In genomic region chr1:13763264-13763663, GRCh38 we compare ENCODE assay signal across 19 cellular contexts.
A peak's percentile ranks its signal among the peaks of the same experiment; 100 is the strongest.
DNase-seq lines count a peak whose midpoint lies in the region; ATAC-seq and TF ChIP-seq lines count a peak whose summit lies in the region.
"Had no signal": no experiment of that assay in that cellular context is flagged by ENCODE, and none has a peak within 500 bp of the region (broad histone marks: within the 10 kb centered on the region; RNA-seq: fewer than 3 reads in every experiment).

No MANE protein-coding gene starts in this region.

- H3K4me3 ChIP-seq in upper lobe of right lung: no peak overlapping the region
- H3K4me3 ChIP-seq: A549, pancreas, upper lobe of left lung had no signal

- peaks cover 86% of the 10 kb centered on the region for H3K4me1 Mint-ChIP-seq in activated naive CD8-positive, alpha-beta T cell (ENCODE audit: low read depth)
- H3K4me1 Mint-ChIP-seq in activated naive CD8-positive, alpha-beta T cell treated with anti-CD3 and anti-CD28 coated beads, Interleukin-2, amount 50 U/mL, for 24 hours: peaks cover 83% of the 10 kb centered on the region
- H3K4me1 Mint-ChIP-seq in T-helper 17 cell: peaks cover 53% of the 10 kb centered on the region
- peaks cover 50% of the 10 kb centered on the region for H3K4me1 Mint-ChIP-seq in memory B cell

- no peaks in the 10 kb centered on the region for H3K9me3 ChIP-seq in T-helper 17 cell (ENCODE audit: control insufficient read depth, low read length, poor library complexity, severe bottlenecking)
- H3K9me3 ChIP-seq in upper lobe of right lung: no peaks in the 10 kb centered on the region
- H3K9me3 ChIP-seq: A549, pancreas, upper lobe of left lung had no signal

- peaks cover 54% of the 10 kb centered on the region for H3K4me1 ChIP-seq in upper lobe of right lung

- ATAC-seq in activated naive CD8-positive, alpha-beta T cell treated with anti-CD3 and anti-CD28 coated beads, Interleukin-2, amount 50 U/mL, for 24 hours: no peak
- ATAC-seq in T-helper 17 cell (no peak), memory B cell (ENCODE audit: low read depth) (no peak), upper lobe of right lung (no peak), GM18909 (IDR thresholded peaks at IDR 0.05; ENCODE audit: poor library complexity, unreplicated experiment) (no peak)
- ATAC-seq: A549; pancreas; sciatic nerve; stimulated activated naive CD8-positive, alpha-beta T cell treated with anti-CD3 and anti-CD28 coated beads, Interleukin-15, amount 100 ng/mL, for 72 hours had no signal

- no peaks in the 10 kb centered on the region for H3K27me3 Mint-ChIP-seq in activated naive CD8-positive, alpha-beta T cell
- no peaks in the 10 kb centered on the region for H3K27me3 Mint-ChIP-seq in activated naive CD8-positive, alpha-beta T cell treated with anti-CD3 and anti-CD28 coated beads, Interleukin-2, amount 50 U/mL, for 24 hours
- no peaks in the 10 kb centered on the region for H3K27me3 Mint-ChIP-seq in T-helper 17 cell
- H3K27me3 Mint-ChIP-seq in memory B cell: no peaks in the 10 kb centered on the region
- H3K27me3 Mint-ChIP-seq: stimulated activated naive CD8-positive, alpha-beta T cell treated with anti-CD3 and anti-CD28 coated beads, Interleukin-15, amount 100 ng/mL, for 72 hours had no signal

- H3K27me3 ChIP-seq in upper lobe of right lung: no peaks in the 10 kb centered on the region
- H3K27me3 ChIP-seq: pancreas, upper lobe of left lung had no signal

- H3K4me3 Mint-ChIP-seq in activated naive CD8-positive, alpha-beta T cell: peak overlapping the region; percentile 24
- no peak overlapping the region for H3K4me3 Mint-ChIP-seq in activated naive CD8-positive, alpha-beta T cell treated with anti-CD3 and anti-CD28 coated beads, Interleukin-2, amount 50 U/mL, for 24 hours
- H3K4me3 Mint-ChIP-seq in T-helper 17 cell (no peak overlapping the region), memory B cell (no peak overlapping the region)

- DNase-seq in activated naive CD8-positive, alpha-beta T cell treated with anti-CD3 and anti-CD28 coated beads, Interleukin-2, amount 50 U/mL, for 24 hours: no peak
- no peak for DNase-seq in T-helper 17 cell
- no peak for DNase-seq in memory B cell (ENCODE audit: low spot score in 2 of 2)
- DNase-seq in DMS 273 (lab: John Stamatoyannopoulos, UW; ENCODE audit: unreplicated experiment): no peak
- DNase-seq in upper lobe of right lung: no peak
- DNase-seq in posterior cingulate gyrus: no peak
- DNase-seq: activated CD4-positive, alpha-beta T cell treated with anti-CD3 and anti-CD28 coated beads for 48 hours; activated CD8-positive, alpha-beta memory T cell treated with anti-CD3 and anti-CD28 coated beads, Interleukin-2, amount 50 U/mL, for 48 hours; activated naive CD4-positive, alpha-beta T cell treated with Interleukin-2 at 50 U/mL for 16 hours; MV-4-11; NCI-H2029 treated with DMSO at 0.1 percent for 48 hours; pancreas; stimulated activated naive CD8-positive, alpha-beta T cell treated with anti-CD3 and anti-CD28 coated beads, Interleukin-15, amount 100 ng/mL, for 72 hours had no signal

- H3K36me3 ChIP-seq in upper lobe of right lung: no peaks in the 10 kb centered on the region
- H3K36me3 ChIP-seq: pancreas, upper lobe of left lung had no signal

- no peak overlapping the region for H3K27ac ChIP-seq in upper lobe of right lung
- H3K27ac ChIP-seq: A549, pancreas, RWPE1, upper lobe of left lung had no signal

- intact Hi-C loops in upper lobe of right lung (cut with DNase I) (no loop called here), posterior cingulate gyrus (cut with DNase I) (no loop called here)

- TF ChIP-seq CTCF in upper lobe of right lung (IDR thresholded peaks at IDR 0.05): no peak

- no peaks in the 10 kb centered on the region for H3K36me3 Mint-ChIP-seq in activated naive CD8-positive, alpha-beta T cell
- peaks cover 20% of the 10 kb centered on the region for H3K36me3 Mint-ChIP-seq in activated naive CD8-positive, alpha-beta T cell treated with anti-CD3 and anti-CD28 coated beads, Interleukin-2, amount 50 U/mL, for 24 hours (ENCODE audit: low read depth)
- H3K36me3 Mint-ChIP-seq in T-helper 17 cell (ENCODE audit: low read depth) (no peaks in the 10 kb centered on the region), memory B cell (peaks cover 16% of the 10 kb centered on the region)

- H3K9me3 Mint-ChIP-seq in activated naive CD8-positive, alpha-beta T cell (ENCODE audit: low read depth): no peaks in the 10 kb centered on the region
- no peaks in the 10 kb centered on the region for H3K9me3 Mint-ChIP-seq in activated naive CD8-positive, alpha-beta T cell treated with anti-CD3 and anti-CD28 coated beads, Interleukin-2, amount 50 U/mL, for 24 hours
- no peaks in the 10 kb centered on the region for H3K9me3 Mint-ChIP-seq in memory B cell
- H3K9me3 Mint-ChIP-seq: stimulated activated naive CD8-positive, alpha-beta T cell treated with anti-CD3 and anti-CD28 coated beads, Interleukin-15, amount 100 ng/mL, for 72 hours had no signal

- peak overlapping the region; percentile 36 for H3K27ac Mint-ChIP-seq in activated naive CD8-positive, alpha-beta T cell
- H3K27ac Mint-ChIP-seq in activated naive CD8-positive, alpha-beta T cell treated with anti-CD3 and anti-CD28 coated beads, Interleukin-2, amount 50 U/mL, for 24 hours: no peak overlapping the region
- H3K27ac Mint-ChIP-seq in T-helper 17 cell: peak overlapping the region; percentile 67
- H3K27ac Mint-ChIP-seq in memory B cell: peak overlapping the region; percentile 93
